In genomic region chr15:52183562-52184173, GRCh38 we compare ENCODE assay signal across 8 cellular contexts. TPM values are rescaled to one million over a fixed set of nuclear protein-coding genes. Genes with fewer than 3 reads are reported as not detected.
DNase-seq lines count a peak whose midpoint lies in the region; ATAC-seq, FAIRE-seq and TF ChIP-seq lines count a peak whose summit lies in the region.

No MANE protein-coding gene starts in this region.

- POLR2A ChIA-PET in H1 (lab: Charles Lee; ENCODE audit: partially characterized antibody), result no interaction called here

- H3K23me2 ChIP-seq in H1 (ENCODE audit: low read depth, low read length), result peaks cover 13% of the 10 kb centered on the region

- no peak overlapping the region for H2AK5ac ChIP-seq in H1 (ENCODE audit: low read depth, low read length)

- no peak overlapping the region for H2BK12ac ChIP-seq in H1 (ENCODE audit: low read depth, low read length)

- CTCF ChIA-PET in H1 (lab: Charles Lee; ENCODE audit: partially characterized antibody), result interaction anchor here (0.6 to 13.2 kb wide), 27 partner anchors 10 to 550 kb away, joined by 3 to 189 read pairs (median 4); no protein-coding TSS in a partner anchor

- no peak overlapping the region for H2BK5ac ChIP-seq in H1 (ENCODE audit: low read depth, low read length)

- peak; percentile 68 to 74 for TF ChIP-seq RAD21 in H1 (IDR thresholded peaks at IDR 0.05 in 1 of 2, conservative IDR thresholded peaks at IDR 0.05 in 1 of 2; ENCODE audit: low read depth in 2 of 2, low read length in 2 of 2)

- H3K27ac Mint-ChIP-seq in osteocyte (ENCODE audit: unreplicated experiment), result no peak overlapping the region

- 52% methylated on average over 2 of the region's 2 CpGs; no CpG with 5 or more reads in 1 of the 2 experiments for WGBS in H1 (ENCODE audit: extremely low coverage in 1 of 2, insufficient coverage in 1 of 2, insufficient read length in 1 of 2, insufficient replicate concordance in 2 of 2, low coverage in 1 of 2, low lambda C conversion rate in 2 of 2, missing lambda C conversion rate in 1 of 2), 2 experiments

- H2BK15ac ChIP-seq in H1 (ENCODE audit: low read length), result no peak overlapping the region

- ATAC-seq in GM21367 (IDR thresholded peaks at IDR 0.05; ENCODE audit: unreplicated experiment) (no peak), HG03442 (IDR thresholded peaks at IDR 0.05; ENCODE audit: unreplicated experiment) (no peak)

- no peaks in the 10 kb centered on the region for H3K9me3 ChIP-seq in H1 (ENCODE audit: insufficient read depth in 2 of 2, low read depth in 1 of 2, low read length in 1 of 2)

- H3K79me1 ChIP-seq in H1 (ENCODE audit: low read depth, low read length), result no peaks in the 10 kb centered on the region

- no peak overlapping the region for H2BK20ac ChIP-seq in H1 (ENCODE audit: low read length)

- H3K14ac ChIP-seq in H1 (ENCODE audit: insufficient read length), result no peak overlapping the region

- H3K4me1 ChIP-seq in H1 (replicated peaks in 1 of 4; ENCODE audit: control insufficient read depth in 3 of 4, insufficient read depth in 4 of 4, low read length in 3 of 4), result peaks cover 1 to 5% (median 3%) of the 10 kb centered on the region in 4 experiments; a peak in 4 of 7 replicates

- peak; percentile 24 for FAIRE-seq in H1 (lab: Jason Lieb, UNC)

- H3K27me3 ChIP-seq in H1 (replicated peaks in 1 of 4; ENCODE audit: control insufficient read depth in 3 of 4, extremely low read depth in 1 of 4, insufficient read depth in 3 of 4, low read length in 3 of 4), result peaks cover 0 to 8% (median 7%) of the 10 kb centered on the region in 4 experiments; a peak in 4 of 7 replicates

- TF ChIP-seq CTCF in H1 (IDR thresholded peaks at IDR 0.05; ENCODE audit: control extremely low read depth in 1 of 3, insufficient read depth in 1 of 3, low read depth in 1 of 3, low read length in 3 of 3) (peak; percentile 27 to 74 (median 66)), osteocyte (IDR thresholded peaks at IDR 0.05) (peak; percentile 68)

- H3K18ac ChIP-seq in H1 (ENCODE audit: extremely low read depth, low read length), result no peak overlapping the region

- no peak for TF ChIP-seq EP300 in H1 (IDR thresholded peaks at IDR 0.05; ENCODE audit: borderline replicate concordance in 1 of 2, low read depth in 2 of 2, low read length in 2 of 2)

- no peak overlapping the region for H2AFZ ChIP-seq in H1 (ENCODE audit: low read length)

- H3K9me3 Mint-ChIP-seq in osteocyte (ENCODE audit: unreplicated experiment), result no peaks in the 10 kb centered on the region

- no peaks in the 10 kb centered on the region for H4K20me1 ChIP-seq in H1 (replicated peaks in 1 of 2; ENCODE audit: control insufficient read depth in 1 of 2, insufficient read depth in 2 of 2, low read length in 2 of 2)

- no peak overlapping the region for H2BK120ac ChIP-seq in H1 (replicated peaks; ENCODE audit: low read depth, low read length)

- H3K36me3 Mint-ChIP-seq in osteocyte (ENCODE audit: unreplicated experiment), result no peaks in the 10 kb centered on the region

- no peak overlapping the region for H3K4me3 ChIP-seq in H1 (ENCODE audit: extremely low read depth in 1 of 4, insufficient read depth in 2 of 4, low read depth in 3 of 4, low read length in 4 of 4)

- H3K36me3 ChIP-seq in H1 (ENCODE audit: control insufficient read depth in 2 of 4, insufficient read depth in 4 of 4, low read length in 3 of 4), result no peaks in the 10 kb centered on the region

- no peak overlapping the region for H4K8ac ChIP-seq in H1 (ENCODE audit: extremely low read depth, insufficient read depth, low read length)

- no peak overlapping the region for H4K91ac ChIP-seq in H1 (replicated peaks; ENCODE audit: insufficient read length, low read length)

- no peak overlapping the region for H3K27ac ChIP-seq in H1 (ENCODE audit: low read depth, low read length)

- H3K27me3 Mint-ChIP-seq in osteocyte (ENCODE audit: unreplicated experiment), result no peaks in the 10 kb centered on the region

- H3K4me2 ChIP-seq in H1 (ENCODE audit: insufficient read depth in 1 of 2, low read depth in 2 of 2, low read length in 2 of 2), result no peak overlapping the region

- H3K4me3 Mint-ChIP-seq in osteocyte (ENCODE audit: unreplicated experiment), result no peak overlapping the region

- no peak for TF ChIP-seq POLR2A in H1 (IDR thresholded peaks at IDR 0.05; ENCODE audit: control extremely low read depth in 1 of 2, low read depth in 2 of 2, low read length in 2 of 2)

- peaks cover 14% of the 10 kb centered on the region for H3K4me1 Mint-ChIP-seq in osteocyte (ENCODE audit: unreplicated experiment)

- H3K4ac ChIP-seq in H1 (replicated peaks; ENCODE audit: insufficient read length, low read depth, low read length), result no peak overlapping the region

- no peak overlapping the region for H3K23ac ChIP-seq in H1 (ENCODE audit: insufficient read length)

- H4K5ac ChIP-seq in H1 (ENCODE audit: insufficient read length, low read depth, low read length), result no peak overlapping the region

- H3K79me2 ChIP-seq in H1 (ENCODE audit: control insufficient read depth in 1 of 2, insufficient read depth in 2 of 2, low read length in 2 of 2), result 0 out of 4 replicates have a peak, but pooled peaks cover 0 to under 1% of the 10 kb centered on the region in 2 experiments

- peak; percentile 34 for DNase-seq in activated CD4-positive, alpha-beta T cell treated with anti-CD3 and anti-CD28 coated beads for 48 hours
- no peak for DNase-seq in activated CD4-positive, alpha-beta T cell treated with anti-CD3 and anti-CD28 coated beads, Interleukin-2, amount 50 U/mL, for 4 hours
- DNase-seq in NCI-H1048 (lab: John Stamatoyannopoulos, UW) (peak; percentile 20), H1 (ENCODE audit: low read depth in 1 of 2, low spot score in 2 of 2) (peak in 1 of 2 experiments; percentile 77), osteocyte (ENCODE audit: extremely low spot score, unreplicated experiment) (peak; percentile 70), NCI-H345 (lab: John Stamatoyannopoulos, UW) (no peak)

- H3K56ac ChIP-seq in H1 (replicated peaks; ENCODE audit: insufficient read length, low read depth, low read length), result no peak overlapping the region

- H3K9ac ChIP-seq in H1 (replicated peaks in 1 of 4; ENCODE audit: extremely low read depth in 1 of 4, low read depth in 3 of 4, low read length in 3 of 4), result no peak overlapping the region

TF ChIP-seq in H1, 55 proteins besides CTCF, POLR2A, EP300 and RAD21 (continues in another document):
- TF ChIP-seq TAF1 (IDR thresholded peaks at IDR 0.05; ENCODE audit: low read depth, low read length), result no peak

RNA-seq across cellular contexts. Expression of gene GNB5, which starts 7.5 kb away (rescaled TPM):
- 37.7 and 42.5 TPM in 2 replicates for total RNA-seq in H1 (2021; fragmentation: NEBNext Ultra II Directional; extraction: Animal tissue kit (Norgen Biotek cat#: 25700))
- 21.7 and 25.2 TPM in 2 replicates for polyA plus RNA-seq in H1 (2011; rRNA removed)
- polyA plus RNA-seq in H1 (2011; cell fraction: cytosol; rRNA removed), result 36.8 TPM
- polyA plus RNA-seq in H1 (2011; cell fraction: nucleus; rRNA removed), result 25.2 TPM
- polyA plus RNA-seq in H1 (2012, experiment 1 of 2), result 32.7 to 36.7 TPM (median 36.1 TPM) in 4 replicates
- polyA plus RNA-seq in H1 (2012, experiment 2 of 2), result 20.8 TPM
- polyA plus RNA-seq in H1 (2013, experiment 1 of 2), result 17.1 TPM
- 16.3 TPM for polyA plus RNA-seq in H1 (2013, experiment 2 of 2)
- polyA minus RNA-seq in H1 (2011; rRNA and poly(A)+ RNA removed), result 36.8 and 39.2 TPM in 2 replicates
- 33.0 TPM for polyA minus RNA-seq in H1 (2011; cell fraction: cytosol; rRNA and poly(A)+ RNA removed)
- polyA minus RNA-seq in H1 (2011; cell fraction: nucleus; rRNA and poly(A)+ RNA removed), result 34.9 TPM
- total RNA-seq in osteocyte, result 34.0 and 34.5 TPM in 2 replicates

Comparison
In these comparisons a context has a peak if more than half of its experiments do, and no peak if none do; other contexts are left out.
1. DNase-seq: peak in activated CD4-positive, alpha-beta T cell treated with anti-CD3 and anti-CD28 coated beads for 48 hours (single experiment), NCI-H1048 (single experiment) and osteocyte (single experiment); none in activated CD4-positive, alpha-beta T cell treated with anti-CD3 and anti-CD28 coated beads, Interleukin-2, amount 50 U/mL, for 4 hours (0 of 2) and NCI-H345 (single experiment).